9 cellular contexts compared by ENCODE assay signal in the genomic region with DNA sequence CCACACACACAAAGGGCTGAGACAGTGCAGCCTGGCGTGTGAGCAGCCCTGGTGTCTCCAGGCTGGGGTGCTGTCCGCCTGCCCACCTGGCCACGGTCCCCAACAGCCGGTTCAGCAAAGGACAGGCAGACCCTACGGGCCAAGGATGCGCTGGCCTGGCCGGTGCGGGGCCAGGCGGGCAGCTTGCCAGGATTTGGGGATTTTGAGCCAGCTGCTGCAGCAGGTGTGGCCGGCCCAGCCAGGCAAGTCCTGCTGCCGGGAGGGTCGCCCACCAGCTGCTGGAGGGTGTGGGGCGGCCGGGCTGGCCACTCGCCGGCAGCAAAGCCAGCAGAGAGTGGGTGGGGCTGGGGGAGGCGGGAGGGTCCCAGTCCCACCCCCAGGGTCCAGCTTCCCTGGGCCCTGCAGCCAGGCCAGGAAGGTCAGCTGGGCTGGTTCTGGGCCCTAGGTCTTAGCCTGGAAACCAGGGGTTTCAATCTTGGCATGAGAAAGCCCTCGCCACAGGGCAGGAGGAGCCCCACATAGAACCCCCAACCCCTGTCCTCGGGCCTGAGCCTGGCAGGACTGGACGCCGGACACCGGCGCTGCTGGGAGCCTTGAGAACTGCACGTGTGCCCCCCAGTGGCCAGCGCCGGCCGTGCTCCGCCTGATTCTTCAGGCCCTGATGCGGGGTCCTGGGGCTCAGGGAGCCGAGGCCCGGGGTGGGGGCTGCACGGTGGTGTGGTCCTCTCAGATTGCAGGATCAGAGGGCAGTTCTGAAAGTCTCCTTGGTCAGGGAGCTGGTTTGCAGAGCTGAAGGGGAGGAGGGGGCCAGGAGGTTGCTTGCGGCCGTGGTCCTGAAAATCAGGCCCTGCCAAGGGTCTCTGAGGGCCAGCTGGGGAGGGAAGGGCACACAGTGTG. TPM values are rescaled to one million over a fixed set of nuclear protein-coding genes. Genes with fewer than 3 reads are reported as not detected.
DNase-seq lines count a peak whose midpoint lies in the region; ATAC-seq and TF ChIP-seq lines count a peak whose summit lies in the region.
"Had no signal": no experiment of that assay in that cellular context is flagged by ENCODE, and none has a peak within 500 bp of the region (broad histone marks: within the 10 kb centered on the region; RNA-seq: fewer than 3 reads in every experiment).

No MANE protein-coding gene starts in this region.

- H3K27me3 ChIP-seq in Panc1 (ENCODE audit: control insufficient read depth, insufficient read depth, low read length) (no peaks in the 10 kb centered on the region), body of pancreas (peaks cover 0 to 19% of the 10 kb centered on the region in 2 donors)

- CTCF ChIA-PET in Panc1 (lab: Charles Lee), result interaction anchor here (0.5 to 0.6 kb wide), 2 partner anchors 48 to 554 kb away, joined by 3 read pairs; no protein-coding TSS in a partner anchor

- 18% methylated on average over 30 of the region's 34 CpGs; no CpG with 5 or more reads in 1 of the 2 donors for WGBS in body of pancreas, 2 donors

- BruUV-seq in Panc1 (replicated peaks; lab: Mats Ljungman, UMichigan), result no TSS peak

- DNase-seq in activated CD4-positive, alpha-beta T cell treated with anti-CD3 and anti-CD28 coated beads for 24 hours (ENCODE audit: low read depth in 2 of 2), result peak; percentile 23 to 33
- no peak for DNase-seq in activated CD4-positive, alpha-beta T cell treated with anti-CD3 and anti-CD28 coated beads for 1 hour
- DNase-seq in Panc1 (ENCODE audit: low read depth, low spot score), result no peak
- DNase-seq in body of pancreas, result peak; percentile 68 to 81 (median 72)
- DNase-seq in iris pigment epithelial cell (ENCODE audit: low read depth), result peak; percentile 49
- DNase-seq in stimulated activated CD4-positive, alpha-beta T cell treated with anti-CD3 and anti-CD28 coated beads, Interleukin-4, amount 100 ng/mL, for 4 hours, result peak; percentile 11 to 52
- no peak for DNase-seq in MV-4-11 (lab: John Stamatoyannopoulos, UW)

- POLR2A ChIA-PET in Panc1 (lab: Charles Lee), result no interaction called here

- H3K36me3 ChIP-seq in Panc1 (ENCODE audit: control insufficient read depth, insufficient read depth, low read length), result no peaks in the 10 kb centered on the region
- H3K36me3 ChIP-seq in body of pancreas (replicated peaks in 1 of 2; ENCODE audit: insufficient read depth in 1 of 2, low read depth in 2 of 2), result no peaks in the 10 kb centered on the region

- ATAC-seq in Panc1, result peak; percentile 82
- peak; percentile 79 for ATAC-seq in body of pancreas
- no peak for ATAC-seq in GM19397 (IDR thresholded peaks at IDR 0.05; ENCODE audit: unreplicated experiment)

- H3K4me1 ChIP-seq in Panc1 (ENCODE audit: control insufficient read depth, insufficient read depth, low read length) (peaks cover under 1% of the 10 kb centered on the region; the same call in 1 of the 2 replicates), body of pancreas (peaks cover 5% of the 10 kb centered on the region)

- no peak overlapping the region for H3K27ac ChIP-seq in Panc1 (ENCODE audit: low read length)
- H3K27ac ChIP-seq in body of pancreas, result no peak overlapping the region

- in situ Hi-C loops in Panc1 (cut with HindIII; ENCODE audit: low pct_unique_long_range_greater_than_20kb, low sequenced_read_pairs), result no loop called here

- H3K4me3 ChIP-seq in Panc1 (ENCODE audit: low read depth in 2 of 2, low read length in 2 of 2), result no peak overlapping the region
- H3K4me3 ChIP-seq in body of pancreas, result no peak overlapping the region

- H3K9me3 ChIP-seq in Panc1 (ENCODE audit: control insufficient read depth, insufficient read depth, low read depth, low read length) (no peaks in the 10 kb centered on the region), body of pancreas (no peaks in the 10 kb centered on the region)

- TF ChIP-seq POLR2A in body of pancreas (IDR thresholded peaks at IDR 0.05), result no peak

- intact Hi-C loops in Panc1 (cut with micrococcal nuclease; ENCODE audit: unreplicated experiment), result loop anchor here (1.0 kb wide), 1 partner anchor 242 kb away; no protein-coding TSS in a partner anchor
- intact Hi-C loops in body of pancreas (cut with DNase I), result loop anchor here (5.0 kb wide), 2 partner anchors 238 to 343 kb away; no protein-coding TSS in a partner anchor

- TF ChIP-seq CTCF in Panc1 (IDR thresholded peaks at IDR 0.05) (peak; percentile 96), body of pancreas (IDR thresholded peaks at IDR 0.05) (peak; percentile 74 to 86 (median 82))

RNA-seq across cellular contexts. Expression of gene SSTR5, which starts 17.6 kb away (rescaled TPM):
- total RNA-seq in Panc1 (2021; ENCODE audit: unreplicated experiment), result 2.8 TPM
- 12.8 TPM for polyA plus RNA-seq in Panc1 (2012; ENCODE audit: insufficient read length)
- 1 to 10 TPM in 1 of 2 donors, not detected in 1; 2.3 TPM for total RNA-seq in body of pancreas
- total RNA-seq: subcutaneous adipose tissue had no signal

RNA-seq across cellular contexts. Expression of gene C1QTNF8, which starts 41.1 kb away (rescaled TPM):
- total RNA-seq in Panc1 (2021; ENCODE audit: unreplicated experiment) (0.39 TPM), body of pancreas (not detected)
- polyA plus RNA-seq in Panc1 (2012; ENCODE audit: insufficient read length), result 0.63 TPM
- total RNA-seq: subcutaneous adipose tissue had no signal

Comparison
In these comparisons a context has a peak if more than half of its experiments do, and no peak if none do; other contexts are left out.
1. DNase-seq: peak in activated CD4-positive, alpha-beta T cell treated with anti-CD3 and anti-CD28 coated beads for 24 hours (2 of 2), body of pancreas (4 of 4), iris pigment epithelial cell (single experiment) and stimulated activated CD4-positive, alpha-beta T cell treated with anti-CD3 and anti-CD28 coated beads, Interleukin-4, amount 100 ng/mL, for 4 hours (2 of 2); none in activated CD4-positive, alpha-beta T cell treated with anti-CD3 and anti-CD28 coated beads for 1 hour (single experiment), Panc1 (single experiment) and MV-4-11 (single experiment).